In the genomic region with DNA sequence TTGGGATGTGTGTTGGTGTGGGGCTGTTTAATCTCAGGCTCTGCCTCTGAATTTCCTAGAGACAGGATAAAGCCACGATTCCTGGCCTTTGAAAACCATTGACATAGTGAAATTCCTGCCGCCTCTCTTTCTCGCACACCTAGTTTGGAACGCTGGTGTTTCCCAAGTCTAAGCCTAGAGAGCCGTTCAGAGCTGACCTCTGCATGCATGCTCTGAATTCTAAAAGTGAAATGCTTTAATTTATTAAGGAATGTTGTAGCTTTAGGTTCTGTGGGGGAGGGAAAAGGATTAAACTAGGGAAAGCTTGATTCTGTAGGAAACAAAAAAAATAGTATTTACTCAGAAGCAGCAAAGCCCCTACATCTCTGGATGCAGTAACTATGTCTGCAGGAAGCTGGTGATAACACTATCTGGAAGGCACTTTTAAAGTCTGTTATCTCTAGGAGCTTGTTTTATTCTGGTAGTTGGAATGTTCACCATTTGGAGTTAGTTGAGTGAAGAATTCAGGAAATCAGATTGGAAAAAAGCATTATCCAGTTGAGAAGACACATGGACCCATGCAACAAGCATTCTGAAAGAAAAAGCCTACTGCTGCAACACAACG, we compare ENCODE assay signal across 9 cellular contexts. TPM values are rescaled to one million over a fixed set of nuclear protein-coding genes. Genes with fewer than 3 reads are reported as not detected.
A peak's percentile ranks its signal among the peaks of the same experiment; 100 is the strongest.
DNase-seq lines count a peak whose midpoint lies in the region; ATAC-seq and TF ChIP-seq lines count a peak whose summit lies in the region.
"Had no signal": no experiment of that assay in that cellular context is flagged by ENCODE, and none has a peak within 500 bp of the region (broad histone marks: within the 10 kb centered on the region; RNA-seq: fewer than 3 reads in every experiment).

No MANE protein-coding gene starts in this region.

- H3K4me1 Mint-ChIP-seq in chondrocyte (ENCODE audit: low read depth), result peaks cover 86% of the 10 kb centered on the region
- H3K4me1 Mint-ChIP-seq in natural killer cell treated with Interleukin-12 subunit alpha and Interleukin-12 subunit beta and Interleukin-15 and Interleukin-18, amount 100 ng/mL, for 72 hours (ENCODE audit: low read depth in 2 of 2), result peaks cover 50 to 83% of the 10 kb centered on the region in 2 donors

- ATAC-seq in natural killer cell treated with Interleukin-12 subunit alpha and Interleukin-12 subunit beta and Interleukin-15 and Interleukin-18, amount 100 ng/mL, for 72 hours, result no peak

- peak overlapping the region; percentile 39 for H3K4me3 Mint-ChIP-seq in chondrocyte (ENCODE audit: unreplicated experiment)
- peak overlapping the region; percentile 79 for H3K4me3 Mint-ChIP-seq in natural killer cell treated with Interleukin-12 subunit alpha and Interleukin-12 subunit beta and Interleukin-15 and Interleukin-18, amount 100 ng/mL, for 72 hours

- TF ChIP-seq CTCF in AG10803 (conservative IDR thresholded peaks at IDR 0.05; ENCODE audit: low read length), result no peak
- TF ChIP-seq CTCF in chondrocyte (IDR thresholded peaks at IDR 0.05), result no peak

- no peak overlapping the region for H3K4me3 ChIP-seq in AG10803 (ENCODE audit: low read length)

- H3K36me3 Mint-ChIP-seq in chondrocyte (ENCODE audit: low read depth), result peaks cover 11% of the 10 kb centered on the region
- H3K36me3 Mint-ChIP-seq in natural killer cell treated with Interleukin-12 subunit alpha and Interleukin-12 subunit beta and Interleukin-15 and Interleukin-18, amount 100 ng/mL, for 72 hours, result peaks cover 7% of the 10 kb centered on the region

- H3K27ac Mint-ChIP-seq in chondrocyte (ENCODE audit: unreplicated experiment), result peak overlapping the region; percentile 92
- peak overlapping the region; percentile 94 to 99 for H3K27ac Mint-ChIP-seq in natural killer cell treated with Interleukin-12 subunit alpha and Interleukin-12 subunit beta and Interleukin-15 and Interleukin-18, amount 100 ng/mL, for 72 hours

- H3K27me3 Mint-ChIP-seq in chondrocyte (ENCODE audit: low read depth), result no peaks in the 10 kb centered on the region
- H3K27me3 Mint-ChIP-seq in natural killer cell treated with Interleukin-12 subunit alpha and Interleukin-12 subunit beta and Interleukin-15 and Interleukin-18, amount 100 ng/mL, for 72 hours, result no peaks in the 10 kb centered on the region

- peak; percentile 28 for DNase-seq in AG10803 (ENCODE audit: low read depth)
- DNase-seq in OCI-M1 (lab: John Stamatoyannopoulos, UW), result peak; percentile 68
- no peak for DNase-seq in chondrocyte (ENCODE audit: low spot score)
- DNase-seq in natural killer cell treated with Interleukin-12 subunit alpha and Interleukin-12 subunit beta and Interleukin-15 and Interleukin-18, amount 100 ng/mL, for 72 hours (ENCODE audit: low spot score), result no peak
- no peak for DNase-seq in NCI-H187 treated with DMSO at 0.1 percent for 48 hours (lab: John Stamatoyannopoulos, UW)
- DNase-seq in HCEC 1CT, result no peak
- DNase-seq in NCI-H446 (lab: John Stamatoyannopoulos, UW), result no peak
- DNase-seq in activated CD4-positive, alpha-beta T cell treated with anti-CD3 and anti-CD28 coated beads, Interleukin-2, amount 50 U/mL, for 48 hours, result no peak
- DNase-seq: GF-D8 had no signal

- no peaks in the 10 kb centered on the region for H3K9me3 Mint-ChIP-seq in chondrocyte (ENCODE audit: low read depth)
- H3K9me3 Mint-ChIP-seq in natural killer cell treated with Interleukin-12 subunit alpha and Interleukin-12 subunit beta and Interleukin-15 and Interleukin-18, amount 100 ng/mL, for 72 hours, result no peaks in the 10 kb centered on the region

RNA-seq across cellular contexts. Expression of a gene that starts 27.3 kb away (rescaled TPM):
- 151 to 188 TPM (median 182 TPM) in 3 replicates for total RNA-seq in chondrocyte
- 100 to 1,000 TPM; 199 to 239 TPM for total RNA-seq in natural killer cell treated with Interleukin-12 subunit alpha and Interleukin-12 subunit beta and Interleukin-15 and Interleukin-18, amount 100 ng/mL, for 72 hours

Comparison
In these comparisons a context has a peak if more than half of its experiments do, and no peak if none do; other contexts are left out.
1. DNase-seq: peak in AG10803 (single experiment) and OCI-M1 (single experiment); none in chondrocyte (single experiment), natural killer cell treated with Interleukin-12 subunit alpha and Interleukin-12 subunit beta and Interleukin-15 and Interleukin-18, amount 100 ng/mL, for 72 hours (single experiment), NCI-H187 treated with DMSO at 0.1 percent for 48 hours (single experiment), HCEC 1CT (single experiment), NCI-H446 (0 of 2) and activated CD4-positive, alpha-beta T cell treated with anti-CD3 and anti-CD28 coated beads, Interleukin-2, amount 50 U/mL, for 48 hours (0 of 2).